20 cellular contexts compared by ENCODE assay signal in the genomic region with DNA sequence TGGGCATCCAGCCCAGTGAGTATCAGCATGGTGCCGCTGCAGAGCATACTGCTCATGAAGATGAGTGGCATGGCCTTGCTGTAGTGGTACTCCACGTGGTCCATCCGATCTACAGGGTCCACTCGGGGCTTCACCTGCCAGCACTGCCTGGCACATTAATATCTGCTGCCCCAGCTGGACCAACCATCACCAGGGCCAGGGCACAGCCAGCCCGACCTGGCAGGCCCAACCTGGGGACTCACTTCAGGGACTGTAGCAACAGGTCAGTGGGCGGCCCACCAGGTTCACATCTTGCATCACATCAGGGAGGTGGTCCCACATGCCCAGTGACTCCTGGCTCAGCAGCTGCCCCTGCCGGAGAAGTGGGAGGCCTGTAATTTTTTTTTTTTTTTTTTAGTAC. TPM values are rescaled to one million over a fixed set of nuclear protein-coding genes. Genes with fewer than 3 reads are reported as not detected.
A peak's percentile ranks its signal among the peaks of the same experiment; 100 is the strongest.
DNase-seq lines count a peak whose midpoint lies in the region; ATAC-seq and TF ChIP-seq lines count a peak whose summit lies in the region.
"Had no signal": no experiment of that assay in that cellular context is flagged by ENCODE, and none has a peak within 500 bp of the region (broad histone marks: within the 10 kb centered on the region; RNA-seq: fewer than 3 reads in every experiment).

No MANE protein-coding gene starts in this region.

- H3K23ac ChIP-seq in neuronal stem cell (ENCODE audit: low read depth, low read length, poor library complexity) = peak overlapping the region; percentile 45

- DNase-seq in Right ventricle myocardium superior = no peak
- DNase-seq in left ventricle myocardium inferior = no peak
- DNase-seq in natural killer cell treated with Interleukin-12 subunit alpha and Interleukin-12 subunit beta and Interleukin-15 and Interleukin-18, amount 100 ng/mL, for 72 hours (ENCODE audit: low spot score) = no peak
- DNase-seq in natural killer cell = no peak
- DNase-seq in neuronal stem cell (ENCODE audit: low spot score) = no peak
- no peak for DNase-seq in occipital lobe (lab: John Stamatoyannopoulos, UW)
- DNase-seq: Caco-2; CD4-positive, CD25-positive, alpha-beta regulatory T cell; CD8-positive, alpha-beta T cell; DMS153; DND-41; HFFc6 had no signal

- peaks cover 10% of the 10 kb centered on the region for H3K36me3 Mint-ChIP-seq in natural killer cell treated with Interleukin-12 subunit alpha and Interleukin-12 subunit beta and Interleukin-15 and Interleukin-18, amount 100 ng/mL, for 72 hours
- peaks cover 11% of the 10 kb centered on the region for H3K36me3 Mint-ChIP-seq in natural killer cell

- H3K14ac ChIP-seq in neuronal stem cell (ENCODE audit: low read length) = peak overlapping the region; percentile 3

- peaks cover 5% of the 10 kb centered on the region for H3K9me3 Mint-ChIP-seq in natural killer cell treated with Interleukin-12 subunit alpha and Interleukin-12 subunit beta and Interleukin-15 and Interleukin-18, amount 100 ng/mL, for 72 hours
- H3K9me3 Mint-ChIP-seq in natural killer cell = peaks cover 7% of the 10 kb centered on the region in 2 donors

- peak overlapping the region; percentile 27 for H3K18ac ChIP-seq in neuronal stem cell (ENCODE audit: low read length)

- H3K27me3 Mint-ChIP-seq in natural killer cell treated with Interleukin-12 subunit alpha and Interleukin-12 subunit beta and Interleukin-15 and Interleukin-18, amount 100 ng/mL, for 72 hours = no peaks in the 10 kb centered on the region
- H3K27me3 Mint-ChIP-seq in natural killer cell (ENCODE audit: low read depth in 2 of 2) = no peaks in the 10 kb centered on the region
- H3K27me3 Mint-ChIP-seq: B cell; CD4-positive, CD25-positive, alpha-beta regulatory T cell had no signal

- H2BK120ac ChIP-seq in neuronal stem cell (ENCODE audit: low read depth, low read length) = no peak overlapping the region

- peak overlapping the region; percentile 83 for H2AK5ac ChIP-seq in neuronal stem cell (ENCODE audit: low read depth, low read length)

- H2BK5ac ChIP-seq in neuronal stem cell (ENCODE audit: low read length) = no peak overlapping the region

- H4K91ac ChIP-seq in neuronal stem cell (ENCODE audit: low read depth, low read length, poor library complexity) = no peak overlapping the region

- H3K27ac ChIP-seq in left ventricle myocardium inferior (replicated peaks) = no peak overlapping the region
- no peak overlapping the region for H3K27ac ChIP-seq in neuronal stem cell (replicated peaks; ENCODE audit: low read length)
- H3K27ac ChIP-seq: 22Rv1, BLaER1, C4-2B had no signal

- H3K27me3 ChIP-seq in left ventricle myocardium inferior (ENCODE audit: low read depth) (no peaks in the 10 kb centered on the region), neuronal stem cell (ENCODE audit: control insufficient read depth in 3 of 3, insufficient read depth in 3 of 3, low read depth in 1 of 3, low read length in 3 of 3) (no peaks in the 10 kb centered on the region)
- H3K27me3 ChIP-seq: BLaER1 had no signal

- H3K4me3 ChIP-seq in left ventricle myocardium inferior = no peak overlapping the region
- H3K4me3 ChIP-seq in neuronal stem cell (ENCODE audit: low read length in 2 of 2) = no peak overlapping the region
- H3K4me3 ChIP-seq: BLaER1, GM23338, HAP-1 had no signal

- no peak overlapping the region for H2BK15ac ChIP-seq in neuronal stem cell (ENCODE audit: low read length)

- WGBS in neuronal stem cell (ENCODE audit: extremely low coverage in 2 of 2, insufficient read length in 2 of 2, insufficient replicate concordance in 1 of 2), 2 donors = no CpG with 5 or more reads among the region's 7 CpGs

- peaks cover 14% of the 10 kb centered on the region for H3K9me3 ChIP-seq in left ventricle myocardium inferior (replicated peaks)
- peaks cover 0 to 12% of the 10 kb centered on the region in 2 donors for H3K9me3 ChIP-seq in neuronal stem cell (replicated peaks in 1 of 2; ENCODE audit: control insufficient read depth in 2 of 2, insufficient read depth in 1 of 2, low read depth in 1 of 2, low read length in 2 of 2)
- H3K9me3 ChIP-seq: Caco-2, HAP-1 had no signal

- TF ChIP-seq CTCF in left ventricle myocardium inferior (IDR thresholded peaks at IDR 0.05; ENCODE audit: borderline replicate concordance) (no peak), natural killer cell (IDR thresholded peaks at IDR 0.05) (no peak)

- ATAC-seq in Right ventricle myocardium superior (ENCODE audit: poor library complexity) (peak; percentile 33), natural killer cell (no peak), GM21723 (IDR thresholded peaks at IDR 0.05; ENCODE audit: unreplicated experiment) (no peak), GM19467 (IDR thresholded peaks at IDR 0.05; ENCODE audit: unreplicated experiment) (no peak)
- ATAC-seq in natural killer cell treated with Interleukin-12 subunit alpha and Interleukin-12 subunit beta and Interleukin-15 and Interleukin-18, amount 100 ng/mL, for 72 hours = peak; percentile 20 to 33
- ATAC-seq: CD8-positive, alpha-beta T cell; GM23338 had no signal

- no peak overlapping the region for H2AFZ ChIP-seq in neuronal stem cell (ENCODE audit: low read length)
- H2AFZ ChIP-seq: GM23338 had no signal

- no peak overlapping the region for H3K27ac Mint-ChIP-seq in natural killer cell treated with Interleukin-12 subunit alpha and Interleukin-12 subunit beta and Interleukin-15 and Interleukin-18, amount 100 ng/mL, for 72 hours
- no peak overlapping the region for H3K27ac Mint-ChIP-seq in natural killer cell
- H3K27ac Mint-ChIP-seq: B cell; CD4-positive, CD25-positive, alpha-beta regulatory T cell; CD8-positive, alpha-beta T cell; GM23338; HFFc6 had no signal

- no peak overlapping the region for H3K9ac ChIP-seq in neuronal stem cell (ENCODE audit: low read depth, low read length, poor library complexity)
- H3K9ac ChIP-seq: BLaER1 had no signal

- H3K4me1 ChIP-seq in left ventricle myocardium inferior (peaks cover 12% of the 10 kb centered on the region), neuronal stem cell (ENCODE audit: control insufficient read depth in 2 of 2, insufficient read depth in 1 of 2, low read depth in 1 of 2, low read length in 2 of 2) (no peaks in the 10 kb centered on the region)
- H3K4me1 ChIP-seq: BLaER1, Caco-2, HAP-1 had no signal

- no peak overlapping the region for H4K8ac ChIP-seq in neuronal stem cell (ENCODE audit: low read depth, low read length)

- H3K4ac ChIP-seq in neuronal stem cell (ENCODE audit: low read length) = no peak overlapping the region

- no peak overlapping the region for H2BK12ac ChIP-seq in neuronal stem cell (ENCODE audit: low read length)

- H3K79me1 ChIP-seq in neuronal stem cell (ENCODE audit: low read depth, low read length) = peaks cover 2% of the 10 kb centered on the region

- H3K4me2 ChIP-seq in neuronal stem cell (ENCODE audit: insufficient read depth, low read length, poor library complexity, severe bottlenecking) = no peak overlapping the region
- H3K4me2 ChIP-seq: BLaER1, GM23338 had no signal

- intact Hi-C loops in Right ventricle myocardium superior (cut with DNase I) (no loop called here), left ventricle myocardium inferior (cut with micrococcal nuclease) (no loop called here), natural killer cell (cut with micrococcal nuclease) (no loop called here)

- H3K4me3 Mint-ChIP-seq in natural killer cell treated with Interleukin-12 subunit alpha and Interleukin-12 subunit beta and Interleukin-15 and Interleukin-18, amount 100 ng/mL, for 72 hours = no peak overlapping the region
- no peak overlapping the region for H3K4me3 Mint-ChIP-seq in natural killer cell
- H3K4me3 Mint-ChIP-seq: B cell; CD4-positive, CD25-positive, alpha-beta regulatory T cell; CD8-positive, alpha-beta T cell; GM23338; HFFc6 had no signal

- H3K36me3 ChIP-seq in left ventricle myocardium inferior (peaks cover 7% of the 10 kb centered on the region), neuronal stem cell (replicated peaks in 1 of 2; ENCODE audit: control insufficient read depth in 2 of 2, insufficient read depth in 2 of 2, low read length in 2 of 2) (peaks cover 0 to 3% of the 10 kb centered on the region in 2 donors)
- H3K36me3 ChIP-seq: HAP-1 had no signal

- H3K4me1 Mint-ChIP-seq in natural killer cell treated with Interleukin-12 subunit alpha and Interleukin-12 subunit beta and Interleukin-15 and Interleukin-18, amount 100 ng/mL, for 72 hours (ENCODE audit: low read depth in 2 of 2) = peaks cover 12 to 13% of the 10 kb centered on the region in 2 donors
- peaks cover 31 to 38% of the 10 kb centered on the region in 2 donors for H3K4me1 Mint-ChIP-seq in natural killer cell
- H3K4me1 Mint-ChIP-seq: B cell had no signal

RNA-seq across cellular contexts. Expression of a gene that starts 48.1 kb away (rescaled TPM):
- 187 TPM for total RNA-seq in Right ventricle myocardium superior
- total RNA-seq in left ventricle myocardium inferior = 179 TPM
- 10 to 100 TPM in 1 of 2 donors, 1 to 10 TPM in 1; 8.5 to 16.3 TPM for total RNA-seq in natural killer cell treated with Interleukin-12 subunit alpha and Interleukin-12 subunit beta and Interleukin-15 and Interleukin-18, amount 100 ng/mL, for 72 hours
- 10 to 100 TPM in 2 of 3 donors, 1 to 10 TPM in 1; 8.7 to 14.6 (median 13.3) TPM for total RNA-seq in natural killer cell
- polyA plus RNA-seq in neuronal stem cell (2013, experiment 1 of 2) = 7.9 TPM
- polyA plus RNA-seq in neuronal stem cell (2013, experiment 2 of 2) = 8.0 TPM
- total RNA-seq in occipital lobe = 14.2 TPM

Comparison
In these comparisons a context has a peak if more than half of its experiments do, and no peak if none do; other contexts are left out.
1. ATAC-seq: peak in Right ventricle myocardium superior (single experiment) and natural killer cell treated with Interleukin-12 subunit alpha and Interleukin-12 subunit beta and Interleukin-15 and Interleukin-18, amount 100 ng/mL, for 72 hours (2 of 2); none in natural killer cell (0 of 3), GM21723 (single experiment) and GM19467 (single experiment).
2. RNA of a gene that starts 48.1 kb away (total RNA-seq): 187 TPM in Right ventricle myocardium superior (single experiment) and 179 TPM in left ventricle myocardium inferior (single experiment); 8.5 to 16.3 TPM in natural killer cell treated with Interleukin-12 subunit alpha and Interleukin-12 subunit beta and Interleukin-15 and Interleukin-18, amount 100 ng/mL, for 72 hours, 14.2 TPM in occipital lobe (single experiment) and 8.7 to 14.6 TPM in natural killer cell; every median in the first group is over 10 times any median in the second.